Comparison of ENCODE assay signal across 24 cellular contexts in genomic region chr16:26177438-26177837, GRCh38.
"Had no signal": no experiment of that assay in that cellular context is flagged by ENCODE, and none has a peak within 500 bp of the region (broad histone marks: within the 10 kb centered on the region; RNA-seq: fewer than 3 reads in every experiment).

No MANE protein-coding gene starts in this region.

- H3K27me3 Mint-ChIP-seq: dendritic cell treated with granulocyte-macrophage colony-stimulating factor and Interleukin-4, amounts not matched to agents 40 ng/mL and 50 ng/mL, for 4 days had no signal

- H3K36me3 Mint-ChIP-seq: naive B cell had no signal

- H3K27ac ChIP-seq: esophagus squamous epithelium, gastroesophageal sphincter, pancreas, stomach, thoracic aorta, transverse colon had no signal

- H3K4me1 Mint-ChIP-seq: naive B cell, nephron had no signal

- H3K4me3 Mint-ChIP-seq: dendritic cell treated with granulocyte-macrophage colony-stimulating factor and Interleukin-4, amounts not matched to agents 40 ng/mL and 50 ng/mL, for 4 days; effector memory CD8-positive, alpha-beta T cell; nephron had no signal

- H3K4me1 ChIP-seq: esophagus squamous epithelium, gastroesophageal sphincter, pancreas, stomach, transverse colon had no signal

- ATAC-seq: effector memory CD8-positive, alpha-beta T cell; gastroesophageal sphincter; left cardiac atrium; left ventricle myocardium superior; pancreas; right cardiac atrium had no signal

- H3K27ac Mint-ChIP-seq: dendritic cell treated with granulocyte-macrophage colony-stimulating factor and Interleukin-4, amounts not matched to agents 40 ng/mL and 50 ng/mL, for 4 days; effector memory CD8-positive, alpha-beta T cell; naive B cell; nephron; progenitor cell of endocrine pancreas had no signal

- H3K4me3 ChIP-seq: esophagus squamous epithelium, gastroesophageal sphincter, lung, pancreas, stomach, thoracic aorta, transverse colon had no signal

- H3K36me3 ChIP-seq: esophagus squamous epithelium, gastroesophageal sphincter, pancreas, stomach, thoracic aorta, transverse colon had no signal

- H3K9me3 ChIP-seq: esophagus squamous epithelium, pancreas, thoracic aorta, transverse colon had no signal

- H3K27me3 ChIP-seq: esophagus squamous epithelium, gastroesophageal sphincter, pancreas, stomach, transverse colon had no signal

- H3K9me3 Mint-ChIP-seq: effector memory CD8-positive, alpha-beta T cell had no signal

- DNase-seq: effector memory CD8-positive, alpha-beta T cell; esophagus squamous epithelium; foreskin fibroblast; glutamatergic neuron; kidney; left cardiac atrium; left ventricle myocardium superior; mesenchymal stem cell; naive B cell; occipital lobe; pancreas; right cardiac atrium; small intestine; stimulated activated CD4-positive, alpha-beta T cell treated with anti-CD3 and anti-CD28 coated beads, Interleukin-12 subunit alpha, Interleukin-12 subunit beta, amount 100 ng/mL, for 4 hours; stimulated activated naive CD4-positive, alpha-beta T cell; stomach; substantia nigra; transverse colon had no signal
